Comparison of ENCODE assay signal across 27 cellular contexts in the genomic region with DNA sequence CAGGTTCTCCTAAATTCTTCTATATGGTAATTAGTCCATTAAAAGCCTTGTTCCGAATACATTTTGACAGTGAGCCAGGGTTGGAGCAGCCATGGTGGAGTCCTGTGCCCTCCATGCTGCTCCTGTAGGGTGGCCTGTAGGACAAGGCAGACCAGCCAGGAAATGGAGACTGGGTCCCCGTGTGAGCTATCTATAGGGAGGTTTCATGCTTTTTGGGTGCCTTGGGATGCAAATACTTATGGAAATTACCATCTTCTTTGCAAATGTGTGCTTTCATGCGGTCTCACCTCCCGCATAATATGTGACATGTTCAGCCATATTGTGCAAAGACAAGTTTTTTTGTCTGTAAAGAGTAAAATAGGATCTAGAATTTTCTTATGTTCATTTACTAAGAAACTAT. TPM values are rescaled to one million over a fixed set of nuclear protein-coding genes. Genes with fewer than 3 reads are reported as not detected.
DNase-seq lines count a peak whose midpoint lies in the region; ATAC-seq, FAIRE-seq and TF ChIP-seq lines count a peak whose summit lies in the region.
"Had no signal": no experiment of that assay in that cellular context is flagged by ENCODE, and none has a peak within 500 bp of the region (broad histone marks: within the 10 kb centered on the region; RNA-seq: fewer than 3 reads in every experiment).

No MANE protein-coding gene starts in this region.

- RAD21 ChIA-PET in GM12878 (lab: Charles Lee; ENCODE audit: unreplicated experiment), result interaction anchor here (1.5 kb wide), 1 partner anchor 20 kb away, joined by 3 read pairs; no protein-coding TSS in a partner anchor

- no peak for TF ChIP-seq POLR2A in GM12878 (IDR thresholded peaks at IDR 0.05; ENCODE audit: low read depth, low read length)

- H3K27ac ChIP-seq in GM12878 (ENCODE audit: control insufficient read depth, insufficient read depth), result no peak overlapping the region
- H3K27ac ChIP-seq: A549, GM23248, Peyer's patch had no signal

- no peaks in the 10 kb centered on the region for H3K27me3 ChIP-seq in GM12878 (replicated peaks in 1 of 2; ENCODE audit: control insufficient read depth in 2 of 2, insufficient read depth in 2 of 2, low read length in 1 of 2)
- H3K27me3 ChIP-seq: Peyer's patch had no signal

- no peaks in the 10 kb centered on the region for H4K20me1 ChIP-seq in GM12878 (ENCODE audit: control insufficient read depth, insufficient read depth)

- SMC1A ChIA-PET in GM12878 (lab: Charles Lee; ENCODE audit: uncharacterized antibody, unreplicated experiment), result interaction anchor here (0.7 to 1.9 kb wide), 6 partner anchors 8 to 76 kb away, joined by 3 to 8 read pairs (median 4); no protein-coding TSS in a partner anchor

- H3K4me1 Mint-ChIP-seq in activated CD8-positive, alpha-beta memory T cell treated with anti-CD3 and anti-CD28 coated beads, Interleukin-2, amount 10 ng/mL, durations not matched to agents 7 days and 5 days, result peaks cover 87% of the 10 kb centered on the region
- peaks cover 59% of the 10 kb centered on the region for H3K4me1 Mint-ChIP-seq in stimulated activated memory B cell treated with anti-CD40 and anti-IgM and Interleukin-4, amounts not matched to agents 10 μg/mL and 1 μg/mL and 100 μg/mL, for 72 hours

- TF ChIP-seq RAD21 in GM12878 (IDR thresholded peaks at IDR 0.05; ENCODE audit: insufficient read depth, low read depth, low read length), result no peak

- no peaks in the 10 kb centered on the region for H3K9me3 ChIP-seq in GM12878 (replicated peaks; ENCODE audit: control insufficient read depth, insufficient read depth, low read length)
- H3K9me3 ChIP-seq: A549, Caco-2, Peyer's patch had no signal

- H3K9ac ChIP-seq in GM12878 (ENCODE audit: control insufficient read depth, insufficient read depth, low read length), result no peak overlapping the region
- H3K9ac ChIP-seq: GM23248 had no signal

- 34% methylated on average over 4 of the region's 4 CpGs for WGBS in GM12878 (ENCODE audit: insufficient coverage, insufficient replicate concordance, low lambda C conversion rate, missing lambda C conversion rate)

- no peak overlapping the region for H3K4me3 Mint-ChIP-seq in activated CD8-positive, alpha-beta memory T cell treated with anti-CD3 and anti-CD28 coated beads, Interleukin-2, amount 10 ng/mL, durations not matched to agents 7 days and 5 days
- H3K4me3 Mint-ChIP-seq in stimulated activated memory B cell treated with anti-CD40 and anti-IgM and Interleukin-4, amounts not matched to agents 10 μg/mL and 1 μg/mL and 100 μg/mL, for 72 hours, result no peak overlapping the region
- H3K4me3 Mint-ChIP-seq: CD8-positive, alpha-beta T cell had no signal

- peak; percentile 68 for FAIRE-seq in GM12878 (lab: Jason Lieb, UNC)
- FAIRE-seq: GM12892, HTR-8/SVneo, K562 had no signal

- in situ Hi-C loops in GM12878 (cut with MboI), result no loop called here

- no peak for TF ChIP-seq CTCF in GM12878 (IDR thresholded peaks at IDR 0.05 in 2 of 3, conservative IDR thresholded peaks at IDR 0.05 in 1 of 3; ENCODE audit: control insufficient read depth in 2 of 3, extremely low read depth in 1 of 3, insufficient read depth in 1 of 3, low read depth in 3 of 3, low read length in 3 of 3)

- no peak for TF ChIP-seq EP300 in GM12878 (IDR thresholded peaks at IDR 0.05; ENCODE audit: borderline replicate concordance in 1 of 2, control insufficient read depth in 1 of 2, low read depth in 2 of 2, low read length in 2 of 2)

- CTCF ChIA-PET in activated CD8-positive, alpha-beta memory T cell treated with anti-CD3 and anti-CD28 coated beads, Interleukin-2, amount 10 ng/mL, durations not matched to agents 7 days and 5 days (lab: Charles Lee), result interaction anchor here (0.7 to 2.0 kb wide), 4 partner anchors 32 to 76 kb away, joined by 3 to 5 read pairs (median 4); no protein-coding TSS in a partner anchor
- CTCF ChIA-PET in GM12878 (lab: Yijun Ruan, JAX), result interaction anchor here (1.3 kb wide), 1 partner anchor 76 kb away, joined by 7 read pairs; no protein-coding TSS in a partner anchor

- H3K27me3 Mint-ChIP-seq in activated CD8-positive, alpha-beta memory T cell treated with anti-CD3 and anti-CD28 coated beads, Interleukin-2, amount 10 ng/mL, durations not matched to agents 7 days and 5 days, result no peaks in the 10 kb centered on the region
- no peaks in the 10 kb centered on the region for H3K27me3 Mint-ChIP-seq in stimulated activated memory B cell treated with anti-CD40 and anti-IgM and Interleukin-4, amounts not matched to agents 10 μg/mL and 1 μg/mL and 100 μg/mL, for 72 hours

- peaks cover 16% of the 10 kb centered on the region for H3K4me1 ChIP-seq in GM12878 (ENCODE audit: control insufficient read depth, insufficient read depth, low read length)
- H3K4me1 ChIP-seq: A549, Caco-2 had no signal

- POLR2A ChIA-PET in GM12878 (lab: Charles Lee), result interaction anchor here (0.6 kb wide), 1 partner anchor 35 kb away, joined by 3 read pairs; no protein-coding TSS in a partner anchor

- no TSS peak for BruUV-seq in GM12878 (replicated peaks; lab: Mats Ljungman, UMichigan)

- H3K36me3 ChIP-seq in GM12878 (ENCODE audit: control insufficient read depth in 2 of 2, insufficient read depth in 2 of 2, low read length in 1 of 2), result peaks cover 17 to 25% of the 10 kb centered on the region in 2 experiments
- H3K36me3 ChIP-seq: Peyer's patch had no signal

- H3K4me3 ChIP-seq in GM12878, result no peak overlapping the region
- H3K4me3 ChIP-seq: A549, GM23248, K562, Peyer's patch had no signal

- H3K79me2 ChIP-seq in GM12878 (ENCODE audit: control insufficient read depth, insufficient read depth, low read length), result no peaks in the 10 kb centered on the region

- peaks cover 77% of the 10 kb centered on the region for H3K36me3 Mint-ChIP-seq in activated CD8-positive, alpha-beta memory T cell treated with anti-CD3 and anti-CD28 coated beads, Interleukin-2, amount 10 ng/mL, durations not matched to agents 7 days and 5 days
- H3K36me3 Mint-ChIP-seq in stimulated activated memory B cell treated with anti-CD40 and anti-IgM and Interleukin-4, amounts not matched to agents 10 μg/mL and 1 μg/mL and 100 μg/mL, for 72 hours, result peaks cover 57% of the 10 kb centered on the region

- intact Hi-C loops in GM12878 (cut with micrococcal nuclease; ENCODE audit: unreplicated experiment), result no loop called here

- no peak overlapping the region for H2AFZ ChIP-seq in GM12878 (ENCODE audit: control insufficient read depth, low read depth, low read length)
- H2AFZ ChIP-seq: GM23248 had no signal

- no peak for ATAC-seq in activated CD8-positive, alpha-beta memory T cell treated with anti-CD3 and anti-CD28 coated beads, Interleukin-2, amount 10 ng/mL, durations not matched to agents 7 days and 5 days
- ATAC-seq in GM12878 (no peak), GM19328 (IDR thresholded peaks at IDR 0.05; ENCODE audit: unreplicated experiment) (no peak)
- ATAC-seq in stimulated activated memory B cell treated with anti-CD40 and anti-IgM and Interleukin-4, amounts not matched to agents 10 μg/mL and 1 μg/mL and 100 μg/mL, for 72 hours, result no peak
- ATAC-seq: A549; CD8-positive, alpha-beta T cell; K562 had no signal

- H3K27ac Mint-ChIP-seq in activated CD8-positive, alpha-beta memory T cell treated with anti-CD3 and anti-CD28 coated beads, Interleukin-2, amount 10 ng/mL, durations not matched to agents 7 days and 5 days, result peak overlapping the region; percentile 34
- peak overlapping the region; percentile 42 for H3K27ac Mint-ChIP-seq in stimulated activated memory B cell treated with anti-CD40 and anti-IgM and Interleukin-4, amounts not matched to agents 10 μg/mL and 1 μg/mL and 100 μg/mL, for 72 hours
- H3K27ac Mint-ChIP-seq: CD8-positive, alpha-beta T cell had no signal

- no peaks in the 10 kb centered on the region for H3K9me3 Mint-ChIP-seq in activated CD8-positive, alpha-beta memory T cell treated with anti-CD3 and anti-CD28 coated beads, Interleukin-2, amount 10 ng/mL, durations not matched to agents 7 days and 5 days (ENCODE audit: low read depth)
- H3K9me3 Mint-ChIP-seq in stimulated activated memory B cell treated with anti-CD40 and anti-IgM and Interleukin-4, amounts not matched to agents 10 μg/mL and 1 μg/mL and 100 μg/mL, for 72 hours, result no peaks in the 10 kb centered on the region
- H3K9me3 Mint-ChIP-seq: CD8-positive, alpha-beta T cell had no signal

- no peak for DNase-seq in activated CD8-positive, alpha-beta memory T cell treated with anti-CD3 and anti-CD28 coated beads, Interleukin-2, amount 10 ng/mL, durations not matched to agents 7 days and 5 days
- DNase-seq in activated CD8-positive, alpha-beta memory T cell treated with anti-CD3 and anti-CD28 coated beads, Interleukin-2, amount 50 U/mL, for 4 hours, result no peak
- DNase-seq in NCI-H526 (lab: John Stamatoyannopoulos, UW) (peak; percentile 95 to 96), GM12878 (ENCODE audit: low read depth, low spot score) (no peak), NCI-H1694 treated with DMSO at 0.1 percent for 48 hours (lab: John Stamatoyannopoulos, UW) (no peak)
- DNase-seq: AML-193; C1 segment of cervical spinal cord; Caco-2; CD8-positive, alpha-beta T cell; EL; GDM1; GM23248; H7; MV-4-11; NCI-H1105 treated with DMSO at 0.1 percent for 48 hours; NCI-H146; NCI-H2029; NCI-H446; NCI-H524 treated with DMSO at 0.1 percent for 48 hours; Peyer's patch; SHP77 treated with DMSO at 0.1 percent for 48 hours had no signal

- H3K4me2 ChIP-seq in GM12878 (ENCODE audit: control insufficient read depth, insufficient read depth), result no peak overlapping the region
- H3K4me2 ChIP-seq: A549 had no signal

TF ChIP-seq in GM12878, 131 proteins besides CTCF, POLR2A, EP300 and RAD21 (continues in another document):
- TF ChIP-seq YBX1 (IDR thresholded peaks at IDR 0.05) (no peak), BRCA1 (IDR thresholded peaks at IDR 0.05; ENCODE audit: low read depth, low read length) (no peak)

RNA-seq across cellular contexts. Expression of a gene that starts 58.0 kb away (rescaled TPM):
- total RNA-seq in activated CD8-positive, alpha-beta memory T cell treated with anti-CD3 and anti-CD28 coated beads, Interleukin-2, amount 10 ng/mL, durations not matched to agents 7 days and 5 days, result 100 to 1,000 TPM; 487 to 625 TPM
- 47.7 and 63.7 TPM in 2 replicates for total RNA-seq in GM12878 (2013; cell fraction: nucleolus; rRNA removed)
- 20.8 and 24.5 TPM in 2 replicates for total RNA-seq in GM12878 (2014; rRNA removed)
- total RNA-seq in GM12878 (2014; rRNA removed; fragmentation: Illumina TruSeq; extraction: Trizol), result 9.9 and 11.2 TPM in 2 replicates
- 36.9 and 39.9 TPM in 2 replicates for total RNA-seq in GM12878 (2021)
- 10.8 TPM for polyA plus RNA-seq in GM12878 (2011; ENCODE audit: low read depth)
- polyA plus RNA-seq in GM12878 (2011; rRNA removed), result 1.9 and 5.6 TPM in 2 replicates
- 8.3 and 8.8 TPM in 2 replicates for polyA plus RNA-seq in GM12878 (2011; cell fraction: cytosol; rRNA removed)
- polyA plus RNA-seq in GM12878 (2011; cell fraction: nucleus; rRNA removed), result 11.4 and 16.8 TPM in 2 replicates
- polyA plus RNA-seq in GM12878 (2012), result 21.1 and 27.0 TPM in 2 replicates
- polyA plus RNA-seq in GM12878 (2014; fragmentation: Illumina TruSeq; extraction: Trizol), result 3.3 and 10.1 TPM in 2 replicates
- polyA plus RNA-seq in GM12878 (2014; fragmentation: Nextera tagmentation; extraction: Ambion mirVana), result 1 to 10 TPM in 1 of 2 experiments, under 1 TPM in 1; 0.47 to 1.3 TPM
- 23.2 and 26.3 TPM in 2 replicates for polyA plus RNA-seq in GM12878 (2014; rRNA removed)
- 1 to 10 TPM; 5.6 to 5.9 TPM for polyA plus RNA-seq in GM12878 (2016; fragmentation: Nextera tagmentation; extraction: Ambion mirVana)
- polyA minus RNA-seq in GM12878 (2011; rRNA and poly(A)+ RNA removed), result 7.2 and 13.4 TPM in 2 replicates
- polyA minus RNA-seq in GM12878 (2011; cell fraction: cytosol; rRNA and poly(A)+ RNA removed), result 5.5 and 10.8 TPM in 2 replicates
- 5.2 and 5.9 TPM in 2 replicates for polyA minus RNA-seq in GM12878 (2011; cell fraction: nucleus; rRNA and poly(A)+ RNA removed)

Comparison
In these comparisons a context has a peak if more than half of its experiments do, and no peak if none do; other contexts are left out.
1. DNase-seq: peak in NCI-H526 (2 of 2); none in activated CD8-positive, alpha-beta memory T cell treated with anti-CD3 and anti-CD28 coated beads, Interleukin-2, amount 10 ng/mL, durations not matched to agents 7 days and 5 days (single experiment), activated CD8-positive, alpha-beta memory T cell treated with anti-CD3 and anti-CD28 coated beads, Interleukin-2, amount 50 U/mL, for 4 hours (single experiment), GM12878 (single experiment) and NCI-H1694 treated with DMSO at 0.1 percent for 48 hours (single experiment).
2. RNA of a gene that starts 58.0 kb away (total RNA-seq): 487 to 625 TPM in activated CD8-positive, alpha-beta memory T cell treated with anti-CD3 and anti-CD28 coated beads, Interleukin-2, amount 10 ng/mL, durations not matched to agents 7 days and 5 days; 9.9 to 63.7 TPM in GM12878; every median in the first group is over 4 times any median in the second.